18 cellular contexts compared by ENCODE assay signal in genomic region chr18:23811176-23811575, GRCh38.
DNase-seq lines count a peak whose midpoint lies in the region; ATAC-seq, FAIRE-seq and TF ChIP-seq lines count a peak whose summit lies in the region.
"Had no signal": no experiment of that assay in that cellular context is flagged by ENCODE, and none has a peak within 500 bp of the region (broad histone marks: within the 10 kb centered on the region; RNA-seq: fewer than 3 reads in every experiment).

No MANE protein-coding gene starts in this region.

- CTCF ChIA-PET in activated CD8-positive, alpha-beta memory T cell treated with anti-CD3 and anti-CD28 coated beads, Interleukin-2, amount 10 ng/mL, durations not matched to agents 7 days and 5 days (lab: Charles Lee) = interaction anchor here (0.9 to 2.5 kb wide), 14 partner anchors 10 to 313 kb away, joined by 3 to 20 read pairs (median 4); no protein-coding TSS in a partner anchor
- CTCF ChIA-PET in IMR-90 (lab: Yijun Ruan, JAX) (interaction anchor here (0.6 to 1.3 kb wide), 2 partner anchors 15 to 306 kb away, joined by 4 read pairs; no protein-coding TSS in a partner anchor), H1 (lab: Charles Lee; ENCODE audit: partially characterized antibody) (interaction anchor here (0.8 to 3.0 kb wide), 11 partner anchors 10 to 269 kb away, joined by 3 to 19 read pairs (median 5); no protein-coding TSS in a partner anchor)

- H2BK15ac ChIP-seq in IMR-90 (ENCODE audit: low read depth, low read length) (no peak overlapping the region), H1 (ENCODE audit: low read length) (peak overlapping the region; percentile 74; the same call in 1 of the 2 replicates)

- H4K20me1 ChIP-seq in IMR-90 (ENCODE audit: insufficient read depth, low read length) (no peaks in the 10 kb centered on the region), H1 (replicated peaks in 1 of 2; ENCODE audit: control insufficient read depth in 1 of 2, insufficient read depth in 2 of 2, low read length in 2 of 2) (no peaks in the 10 kb centered on the region), MM.1S (ENCODE audit: insufficient read depth, low read length) (no peaks in the 10 kb centered on the region)

- H4K8ac ChIP-seq in IMR-90 (ENCODE audit: low read depth in 2 of 2, low read length in 2 of 2) (no peak overlapping the region), H1 (ENCODE audit: extremely low read depth, insufficient read depth, low read length) (no peak overlapping the region)

- no peak for TF ChIP-seq POLR2A in IMR-90 (IDR thresholded peaks at IDR 0.05; ENCODE audit: low read depth, low read length)
- TF ChIP-seq POLR2A in H1 (IDR thresholded peaks at IDR 0.05; ENCODE audit: control extremely low read depth in 1 of 2, low read depth in 2 of 2, low read length in 2 of 2) = no peak

- no peaks in the 10 kb centered on the region for H3K9me3 Mint-ChIP-seq in activated CD8-positive, alpha-beta memory T cell treated with anti-CD3 and anti-CD28 coated beads, Interleukin-2, amount 10 ng/mL, durations not matched to agents 7 days and 5 days (ENCODE audit: low read depth)

- WGBS in IMR-90 (ENCODE audit: extremely low coverage in 2 of 2, insufficient read length in 1 of 2), 2 experiments = 100% methylated on average over 1 of the region's 3 CpGs; no CpG with 5 or more reads in 1 of the 2 experiments
- WGBS in H1 (ENCODE audit: extremely low coverage in 1 of 2, insufficient coverage in 1 of 2, insufficient read length in 1 of 2, insufficient replicate concordance in 2 of 2, low coverage in 1 of 2, low lambda C conversion rate in 2 of 2, missing lambda C conversion rate in 1 of 2), 2 experiments = 95% methylated on average over 3 of the region's 3 CpGs; no CpG with 5 or more reads in 1 of the 2 experiments

- H3K18ac ChIP-seq in IMR-90 (ENCODE audit: low read depth, low read length) (no peak overlapping the region), H1 (ENCODE audit: extremely low read depth, low read length) (no peak overlapping the region)

- H3K4me1 ChIP-seq in IMR-90 (ENCODE audit: control insufficient read depth, insufficient read depth, low read length) (no peaks in the 10 kb centered on the region), H1 (replicated peaks in 1 of 4; ENCODE audit: control insufficient read depth in 3 of 4, insufficient read depth in 4 of 4, low read length in 3 of 4) (peaks cover 0 to 4% (median 2%) of the 10 kb centered on the region in 4 experiments; a peak in 4 of 7 replicates), MM.1S (ENCODE audit: low read length) (no peaks in the 10 kb centered on the region)

- in situ Hi-C loops in IMR-90 (cut with MboI; ENCODE audit: low sequenced_read_pairs) = loop anchor here (5.0 kb wide), 1 partner anchor 189 kb away; no protein-coding TSS in a partner anchor

- H3K79me1 ChIP-seq in IMR-90 (ENCODE audit: low read depth in 1 of 2, low read length in 2 of 2) = no peaks in the 10 kb centered on the region
- no peaks in the 10 kb centered on the region for H3K79me1 ChIP-seq in H1 (ENCODE audit: low read depth, low read length)

- H3K23me2 ChIP-seq in H1 (ENCODE audit: low read depth, low read length) = no peaks in the 10 kb centered on the region

- no peak overlapping the region for H2BK5ac ChIP-seq in IMR-90 (ENCODE audit: low read depth, low read length, poor library complexity, severe bottlenecking)
- no peak overlapping the region for H2BK5ac ChIP-seq in H1 (ENCODE audit: low read depth, low read length)

- H3K79me2 ChIP-seq in H1 (ENCODE audit: control insufficient read depth in 1 of 2, insufficient read depth in 2 of 2, low read length in 2 of 2) (no peaks in the 10 kb centered on the region), MM.1S (ENCODE audit: low read length) (no peaks in the 10 kb centered on the region)

- no peaks in the 10 kb centered on the region for H3K36me3 ChIP-seq in IMR-90 (ENCODE audit: control insufficient read depth, insufficient read depth, low read length)
- H3K36me3 ChIP-seq in H1 (ENCODE audit: control insufficient read depth in 2 of 4, insufficient read depth in 4 of 4, low read length in 3 of 4) = no peaks in the 10 kb centered on the region
- no peaks in the 10 kb centered on the region for H3K36me3 ChIP-seq in MM.1S (replicated peaks; ENCODE audit: insufficient read depth, low read length)

- H3F3A ChIP-seq in MM.1S (ENCODE audit: insufficient read depth, low read length) = no peaks in the 10 kb centered on the region

- H3K27ac Mint-ChIP-seq in activated CD8-positive, alpha-beta memory T cell treated with anti-CD3 and anti-CD28 coated beads, Interleukin-2, amount 10 ng/mL, durations not matched to agents 7 days and 5 days = peak overlapping the region; percentile 1
- H3K27ac Mint-ChIP-seq: IgD-negative memory B cell had no signal

- H3K27me3 Mint-ChIP-seq in activated CD8-positive, alpha-beta memory T cell treated with anti-CD3 and anti-CD28 coated beads, Interleukin-2, amount 10 ng/mL, durations not matched to agents 7 days and 5 days = peaks cover 21% of the 10 kb centered on the region
- H3K27me3 Mint-ChIP-seq: CD4-positive, alpha-beta memory T cell had no signal

- dilution Hi-C loops in IMR-90 (cut with HindIII; ENCODE audit: low sequenced_read_pairs, unreplicated experiment) = no loop called here

- H3K23ac ChIP-seq in IMR-90 (ENCODE audit: low read depth, low read length) = no peak overlapping the region
- no peak overlapping the region for H3K23ac ChIP-seq in H1 (ENCODE audit: insufficient read length)

- H3K9ac ChIP-seq in IMR-90 (ENCODE audit: low read depth, low read length) (no peak overlapping the region), H1 (replicated peaks in 1 of 4; ENCODE audit: extremely low read depth in 1 of 4, low read depth in 3 of 4, low read length in 3 of 4) (no peak overlapping the region), MM.1S (ENCODE audit: low read length) (no peak overlapping the region)
- H3K9ac ChIP-seq: GM23248 had no signal

- no peak overlapping the region for H2AK5ac ChIP-seq in IMR-90 (ENCODE audit: low read depth, low read length)
- no peak overlapping the region for H2AK5ac ChIP-seq in H1 (ENCODE audit: low read depth, low read length)

- no peak for FAIRE-seq in H1 (lab: Jason Lieb, UNC)
- FAIRE-seq: D721Med had no signal

- H2BK20ac ChIP-seq in IMR-90 (ENCODE audit: low read depth, low read length) = no peak overlapping the region
- peak overlapping the region; percentile 87; the same call in 1 of the 2 replicates for H2BK20ac ChIP-seq in H1 (ENCODE audit: low read length)

- TF ChIP-seq RAD21 in IMR-90 (IDR thresholded peaks at IDR 0.05; ENCODE audit: low read length) (no peak), H1 (IDR thresholded peaks at IDR 0.05 in 1 of 2, conservative IDR thresholded peaks at IDR 0.05 in 1 of 2; ENCODE audit: low read depth in 2 of 2, low read length in 2 of 2) (no peak)

- intact Hi-C loops in IMR-90 (cut with micrococcal nuclease) = loop anchor here (5.0 kb wide), 2 partner anchors 206 to 306 kb away; no protein-coding TSS in a partner anchor

- H2AFZ ChIP-seq in IMR-90 (replicated peaks; ENCODE audit: low read length, poor library complexity) (peak overlapping the region; percentile 35), H1 (ENCODE audit: low read length) (no peak overlapping the region; the same call in 1 of the 2 replicates), MM.1S (ENCODE audit: low read length) (no peak overlapping the region)
- H2AFZ ChIP-seq: GM23248 had no signal

- H3K36me3 Mint-ChIP-seq in activated CD8-positive, alpha-beta memory T cell treated with anti-CD3 and anti-CD28 coated beads, Interleukin-2, amount 10 ng/mL, durations not matched to agents 7 days and 5 days = peaks cover 2% of the 10 kb centered on the region
- H3K36me3 Mint-ChIP-seq: CD4-positive, alpha-beta memory T cell; IgD-negative memory B cell had no signal

- H3K4me2 ChIP-seq in IMR-90 (ENCODE audit: low read depth, low read length) (no peak overlapping the region), H1 (ENCODE audit: insufficient read depth in 1 of 2, low read depth in 2 of 2, low read length in 2 of 2) (no peak overlapping the region), MM.1S (ENCODE audit: low read depth, low read length) (no peak overlapping the region)

- no TSS peak for BruUV-seq in IMR-90 (replicated peaks; lab: Mats Ljungman, UMichigan)

- peak overlapping the region; percentile 53; the same call in 1 of the 2 replicates for H2BK12ac ChIP-seq in H1 (ENCODE audit: low read depth, low read length)

- H3K56ac ChIP-seq in IMR-90 (ENCODE audit: extremely low read depth, insufficient read depth, low read length) (no peak overlapping the region), H1 (replicated peaks; ENCODE audit: insufficient read length, low read depth, low read length) (no peak overlapping the region)

- H3K4me3 ChIP-seq in IMR-90 (ENCODE audit: insufficient read depth, low read depth, low read length) (no peak overlapping the region), H1 (ENCODE audit: extremely low read depth in 1 of 4, insufficient read depth in 2 of 4, low read depth in 3 of 4, low read length in 4 of 4) (no peak overlapping the region), MM.1S (ENCODE audit: low read length) (no peak overlapping the region)
- H3K4me3 ChIP-seq: GM23248 had no signal

- no peak for DNase-seq in activated CD8-positive, alpha-beta memory T cell treated with anti-CD3 and anti-CD28 coated beads, Interleukin-2, amount 10 ng/mL, durations not matched to agents 7 days and 5 days
- DNase-seq in activated CD8-positive, alpha-beta memory T cell treated with anti-CD3 and anti-CD28 coated beads, Interleukin-2, amount 50 U/mL, for 48 hours = no peak
- DNase-seq in IMR-90 (no peak), H1 (ENCODE audit: low read depth in 1 of 2, low spot score in 2 of 2) (no peak), MM.1S (no peak), COLO668 (lab: John Stamatoyannopoulos, UW; ENCODE audit: unreplicated experiment) (no peak)
- DNase-seq: ACHN, COR-L47, DMS153, DMS79 treated with DMSO at 0.1 percent for 48 hours, GF-D8, GM23248, H9 had no signal

- H2AK9ac ChIP-seq in IMR-90 (replicated peaks; ENCODE audit: low read depth, low read length, poor library complexity) = no peak overlapping the region

- H3K4ac ChIP-seq in IMR-90 (ENCODE audit: low read depth, low read length) (no peak overlapping the region), H1 (replicated peaks; ENCODE audit: insufficient read length, low read depth, low read length) (no peak overlapping the region)

- peaks cover 29% of the 10 kb centered on the region for H3K27me3 ChIP-seq in IMR-90 (ENCODE audit: control insufficient read depth, insufficient read depth, low read length)
- H3K27me3 ChIP-seq in H1 (replicated peaks in 1 of 4; ENCODE audit: control insufficient read depth in 3 of 4, extremely low read depth in 1 of 4, insufficient read depth in 3 of 4, low read length in 3 of 4) = no peaks in the 10 kb centered on the region
- no peaks in the 10 kb centered on the region for H3K27me3 ChIP-seq in MM.1S (replicated peaks; ENCODE audit: insufficient read depth, low read length)

- POLR2A ChIA-PET in IMR-90 (lab: Charles Lee; ENCODE audit: unreplicated experiment) (no interaction called here), H1 (lab: Charles Lee; ENCODE audit: partially characterized antibody) (no interaction called here)

- H3K9me1 ChIP-seq in IMR-90 (ENCODE audit: insufficient read depth, low read length) = no peaks in the 10 kb centered on the region

- no peak for TF ChIP-seq EP300 in H1 (IDR thresholded peaks at IDR 0.05; ENCODE audit: borderline replicate concordance in 1 of 2, low read depth in 2 of 2, low read length in 2 of 2)

- no peak for TF ChIP-seq CTCF in IMR-90 (conservative IDR thresholded peaks at IDR 0.05; ENCODE audit: low read depth, low read length)
- TF ChIP-seq CTCF in H1 (IDR thresholded peaks at IDR 0.05; ENCODE audit: control extremely low read depth in 1 of 3, insufficient read depth in 1 of 3, low read depth in 1 of 3, low read length in 3 of 3) = no peak
- TF ChIP-seq CTCF in MM.1S (IDR thresholded peaks at IDR 0.05; ENCODE audit: low read length) = no peak

- H4K91ac ChIP-seq in IMR-90 (ENCODE audit: insufficient read depth, low read depth, low read length) (no peak overlapping the region), H1 (replicated peaks; ENCODE audit: insufficient read length, low read length) (no peak overlapping the region)

- H3K27ac ChIP-seq in IMR-90 (ENCODE audit: insufficient read depth, low read length) = no peak overlapping the region
- no peak overlapping the region for H3K27ac ChIP-seq in H1 (ENCODE audit: low read depth, low read length)
- H3K27ac ChIP-seq in MM.1S (ENCODE audit: low read length) = no peak overlapping the region
- H3K27ac ChIP-seq: C4-2B, GM23248 had no signal

- H4K5ac ChIP-seq in IMR-90 (ENCODE audit: low read depth, low read length) (no peak overlapping the region), H1 (ENCODE audit: insufficient read length, low read depth, low read length) (no peak overlapping the region)

- H3K4me3 Mint-ChIP-seq in activated CD8-positive, alpha-beta memory T cell treated with anti-CD3 and anti-CD28 coated beads, Interleukin-2, amount 10 ng/mL, durations not matched to agents 7 days and 5 days = no peak overlapping the region
- H3K4me3 Mint-ChIP-seq: CD4-positive, alpha-beta memory T cell; H9; IgD-negative memory B cell had no signal

- no peak for ATAC-seq in activated CD8-positive, alpha-beta memory T cell treated with anti-CD3 and anti-CD28 coated beads, Interleukin-2, amount 10 ng/mL, durations not matched to agents 7 days and 5 days
- ATAC-seq in IMR-90 (ENCODE audit: low read depth) = no peak
- ATAC-seq in HG03139 (IDR thresholded peaks at IDR 0.05; ENCODE audit: unreplicated experiment) = no peak

- H3K9me2 ChIP-seq in MM.1S (replicated peaks; ENCODE audit: insufficient read depth, low read length) = no peaks in the 10 kb centered on the region

- no peaks in the 10 kb centered on the region for H3K9me3 ChIP-seq in IMR-90 (ENCODE audit: control insufficient read depth, insufficient read depth, low read length)
- no peaks in the 10 kb centered on the region for H3K9me3 ChIP-seq in H1 (ENCODE audit: insufficient read depth in 2 of 2, low read depth in 1 of 2, low read length in 1 of 2)
- no peaks in the 10 kb centered on the region for H3K9me3 ChIP-seq in MM.1S (replicated peaks; ENCODE audit: insufficient read depth, low read length)

- H3K4me1 Mint-ChIP-seq in activated CD8-positive, alpha-beta memory T cell treated with anti-CD3 and anti-CD28 coated beads, Interleukin-2, amount 10 ng/mL, durations not matched to agents 7 days and 5 days = peaks cover 36% of the 10 kb centered on the region

- no peak overlapping the region for H2BK120ac ChIP-seq in IMR-90 (ENCODE audit: low read depth, low read length)
- H2BK120ac ChIP-seq in H1 (replicated peaks; ENCODE audit: low read depth, low read length) = no peak overlapping the region

- H3K14ac ChIP-seq in IMR-90 (replicated peaks; ENCODE audit: low read depth, low read length) (no peak overlapping the region), H1 (ENCODE audit: insufficient read length) (no peak overlapping the region)
